ENCODE assay signal across 12 cellular contexts in genomic region chr22:32852346-32853251, GRCh38. TPM values are rescaled to one million over a fixed set of nuclear protein-coding genes. Genes with fewer than 3 reads are reported as not detected.
A peak's percentile ranks its signal among the peaks of the same experiment; 100 is the strongest.
DNase-seq lines count a peak whose midpoint lies in the region; ATAC-seq and TF ChIP-seq lines count a peak whose summit lies in the region.
"Had no signal": no experiment of that assay in that cellular context is flagged by ENCODE, and none has a peak within 500 bp of the region (broad histone marks: within the 10 kb centered on the region; RNA-seq: fewer than 3 reads in every experiment).

No MANE protein-coding gene starts in this region.

- peak in 1 of 2 donors; percentile 3 for ATAC-seq in natural killer cell treated with Interleukin-12 subunit alpha and Interleukin-12 subunit beta and Interleukin-15 and Interleukin-18, amount 100 ng/mL, for 72 hours
- ATAC-seq in natural killer cell (no peak), right cardiac atrium (peak; percentile 81 to 83), GM18502 (IDR thresholded peaks at IDR 0.05; ENCODE audit: poor library complexity, unreplicated experiment) (no peak), GM19324 (IDR thresholded peaks at IDR 0.05; ENCODE audit: low FRiP score, unreplicated experiment) (no peak)

- H3K4me1 ChIP-seq in right cardiac atrium (ENCODE audit: control insufficient read depth, insufficient read depth, low read length) = peaks cover 41% of the 10 kb centered on the region

- H3K27ac Mint-ChIP-seq in natural killer cell treated with Interleukin-12 subunit alpha and Interleukin-12 subunit beta and Interleukin-15 and Interleukin-18, amount 100 ng/mL, for 72 hours = no peak overlapping the region
- no peak overlapping the region for H3K27ac Mint-ChIP-seq in natural killer cell
- H3K27ac Mint-ChIP-seq: activated CD4-positive, alpha-beta memory T cell treated with anti-CD3 and anti-CD28 coated beads for 36 hours; activated naive CD4-positive, alpha-beta T cell treated with anti-CD3 and anti-CD28 coated beads, Interleukin-2, amount 50 U/mL, for 24 hours had no signal

- no peak overlapping the region for H3K4me3 Mint-ChIP-seq in natural killer cell treated with Interleukin-12 subunit alpha and Interleukin-12 subunit beta and Interleukin-15 and Interleukin-18, amount 100 ng/mL, for 72 hours
- no peak overlapping the region for H3K4me3 Mint-ChIP-seq in natural killer cell
- H3K4me3 Mint-ChIP-seq: activated CD4-positive, alpha-beta memory T cell treated with anti-CD3 and anti-CD28 coated beads for 36 hours; activated naive CD4-positive, alpha-beta T cell treated with anti-CD3 and anti-CD28 coated beads, Interleukin-2, amount 50 U/mL, for 24 hours had no signal

- H3K4me1 Mint-ChIP-seq in natural killer cell treated with Interleukin-12 subunit alpha and Interleukin-12 subunit beta and Interleukin-15 and Interleukin-18, amount 100 ng/mL, for 72 hours (ENCODE audit: low read depth in 2 of 2) = peaks cover 0 to 5% of the 10 kb centered on the region in 2 donors
- no peaks in the 10 kb centered on the region for H3K4me1 Mint-ChIP-seq in natural killer cell
- H3K4me1 Mint-ChIP-seq: activated naive CD4-positive, alpha-beta T cell treated with anti-CD3 and anti-CD28 coated beads, Interleukin-2, amount 50 U/mL, for 24 hours had no signal

- H3K27me3 Mint-ChIP-seq in natural killer cell treated with Interleukin-12 subunit alpha and Interleukin-12 subunit beta and Interleukin-15 and Interleukin-18, amount 100 ng/mL, for 72 hours = peaks cover 12 to 16% of the 10 kb centered on the region in 2 donors
- H3K27me3 Mint-ChIP-seq in natural killer cell (ENCODE audit: low read depth in 2 of 2) = peaks cover 8 to 19% of the 10 kb centered on the region in 2 donors
- H3K27me3 Mint-ChIP-seq: activated CD4-positive, alpha-beta memory T cell treated with anti-CD3 and anti-CD28 coated beads for 36 hours had no signal

- no peaks in the 10 kb centered on the region for H3K27me3 ChIP-seq in right cardiac atrium (ENCODE audit: control insufficient read depth, insufficient read depth)

- no peaks in the 10 kb centered on the region for H3K9me3 ChIP-seq in right cardiac atrium (ENCODE audit: control insufficient read depth, low read length)

- no peaks in the 10 kb centered on the region for H3K9me3 Mint-ChIP-seq in natural killer cell treated with Interleukin-12 subunit alpha and Interleukin-12 subunit beta and Interleukin-15 and Interleukin-18, amount 100 ng/mL, for 72 hours
- no peaks in the 10 kb centered on the region for H3K9me3 Mint-ChIP-seq in natural killer cell
- H3K9me3 Mint-ChIP-seq: activated CD4-positive, alpha-beta memory T cell treated with anti-CD3 and anti-CD28 coated beads for 36 hours; activated naive CD4-positive, alpha-beta T cell treated with anti-CD3 and anti-CD28 coated beads, Interleukin-2, amount 50 U/mL, for 24 hours had no signal

- intact Hi-C loops in natural killer cell (cut with micrococcal nuclease) (no loop called here), right cardiac atrium (cut with DNase I) (loop anchor here in 3 of 4 donors (5.0 to 10.0 kb wide), 2 partner anchors 48 to 50 kb away; partner anchors contain the start of gene TIMP3 (in 3 of the 3))

- 8% methylated on average over 10 of the region's 10 CpGs for WGBS in right cardiac atrium

- no peak overlapping the region for H3K4me3 ChIP-seq in right cardiac atrium (ENCODE audit: low read length)

- DNase-seq in natural killer cell treated with Interleukin-12 subunit alpha and Interleukin-12 subunit beta and Interleukin-15 and Interleukin-18, amount 100 ng/mL, for 72 hours (ENCODE audit: low spot score) = peak; percentile 50
- no peak for DNase-seq in natural killer cell
- peak; percentile 76 to 94 (median 89) for DNase-seq in right cardiac atrium
- peak; percentile 46 for DNase-seq in pons (ENCODE audit: low spot score)
- no peak for DNase-seq in NCI-H1092 (lab: John Stamatoyannopoulos, UW)
- no peak for DNase-seq in effector CD8-positive, alpha-beta T cell (lab: John Stamatoyannopoulos, UW)
- DNase-seq: activated CD4-positive, alpha-beta memory T cell treated with anti-CD3 and anti-CD28 coated beads for 36 hours; islet precursor cell; NCI-H774 had no signal

- H3K36me3 Mint-ChIP-seq in natural killer cell treated with Interleukin-12 subunit alpha and Interleukin-12 subunit beta and Interleukin-15 and Interleukin-18, amount 100 ng/mL, for 72 hours = no peaks in the 10 kb centered on the region
- no peaks in the 10 kb centered on the region for H3K36me3 Mint-ChIP-seq in natural killer cell
- H3K36me3 Mint-ChIP-seq: activated CD4-positive, alpha-beta memory T cell treated with anti-CD3 and anti-CD28 coated beads for 36 hours; activated naive CD4-positive, alpha-beta T cell treated with anti-CD3 and anti-CD28 coated beads, Interleukin-2, amount 50 U/mL, for 24 hours had no signal

- no peak for TF ChIP-seq CTCF in natural killer cell (IDR thresholded peaks at IDR 0.05)

- H3K27ac ChIP-seq in right cardiac atrium (ENCODE audit: low read length) = peak overlapping the region; percentile 94

RNA-seq across cellular contexts. Expression of gene TIMP3, which starts 51.1 kb away (rescaled TPM):
- total RNA-seq in natural killer cell treated with Interleukin-12 subunit alpha and Interleukin-12 subunit beta and Interleukin-15 and Interleukin-18, amount 100 ng/mL, for 72 hours = not detected
- under 1 TPM in 1 of 3 donors, not detected in 2; 0.12 TPM for total RNA-seq in natural killer cell
- total RNA-seq in right cardiac atrium = 100 to 1,000 TPM; 488 to 893 (median 598) TPM
- 412 TPM for polyA plus RNA-seq in right cardiac atrium
- total RNA-seq: activated CD4-positive, alpha-beta memory T cell treated with anti-CD3 and anti-CD28 coated beads for 36 hours had no signal

Comparison
In these comparisons a context has a peak if more than half of its experiments do, and no peak if none do; other contexts are left out.
1. DNase-seq: peak in natural killer cell treated with Interleukin-12 subunit alpha and Interleukin-12 subunit beta and Interleukin-15 and Interleukin-18, amount 100 ng/mL, for 72 hours (single experiment), right cardiac atrium (3 of 3) and pons (single experiment); none in natural killer cell (single experiment), NCI-H1092 (single experiment) and effector CD8-positive, alpha-beta T cell (single experiment).
2. ATAC-seq: peak in right cardiac atrium (2 of 2); none in natural killer cell (0 of 3), GM18502 (single experiment) and GM19324 (single experiment).
3. RNA of gene TIMP3, which starts 51.1 kb away (total RNA-seq): 488 to 893 TPM in right cardiac atrium; 0.12 TPM in natural killer cell and not detected in natural killer cell treated with Interleukin-12 subunit alpha and Interleukin-12 subunit beta and Interleukin-15 and Interleukin-18, amount 100 ng/mL, for 72 hours; every median in the first group is over 100 times any median in the second.